ENCODE assay signal across 14 cellular contexts in genomic region chrX:107483976-107484726, GRCh38. TPM values are rescaled to one million over a fixed set of nuclear protein-coding genes. Genes with fewer than 3 reads are reported as not detected.
DNase-seq lines count a peak whose midpoint lies in the region; ATAC-seq, FAIRE-seq and TF ChIP-seq lines count a peak whose summit lies in the region.
"Had no signal": no experiment of that assay in that cellular context is flagged by ENCODE, and none has a peak within 500 bp of the region (broad histone marks: within the 10 kb centered on the region; RNA-seq: fewer than 3 reads in every experiment).

No MANE protein-coding gene starts in this region.

- no peak overlapping the region for H3K4me3 Mint-ChIP-seq in activated naive CD4-positive, alpha-beta T cell treated with anti-CD3 and anti-CD28 coated beads for 36 hours
- H3K4me3 Mint-ChIP-seq in activated CD4-positive, alpha-beta T cell treated with anti-CD3 and anti-CD28 coated beads, Interleukin-2, amount 10 ng/mL, durations not matched to agents 24 days and 14 days: no peak overlapping the region
- H3K4me3 Mint-ChIP-seq: activated CD4-positive, alpha-beta T cell treated with anti-CD3 and anti-CD28 coated beads for 36 hours had no signal

- in situ Hi-C loops in K562 (cut with MboI): no loop called here

- ATAC-seq in K562 (peak; percentile 86), GM21619 (IDR thresholded peaks at IDR 0.05; ENCODE audit: unreplicated experiment) (no peak)
- ATAC-seq: activated CD4-positive, alpha-beta T cell treated with anti-CD3 and anti-CD28 coated beads for 36 hours; Panc1 had no signal

- H3K27ac Mint-ChIP-seq in activated naive CD4-positive, alpha-beta T cell treated with anti-CD3 and anti-CD28 coated beads for 36 hours: no peak overlapping the region
- no peak overlapping the region for H3K27ac Mint-ChIP-seq in activated CD4-positive, alpha-beta T cell treated with anti-CD3 and anti-CD28 coated beads, Interleukin-2, amount 10 ng/mL, durations not matched to agents 24 days and 14 days
- H3K27ac Mint-ChIP-seq: activated CD4-positive, alpha-beta T cell treated with anti-CD3 and anti-CD28 coated beads for 36 hours had no signal

- no peaks in the 10 kb centered on the region for H3K36me3 Mint-ChIP-seq in activated naive CD4-positive, alpha-beta T cell treated with anti-CD3 and anti-CD28 coated beads for 36 hours (ENCODE audit: low read depth)
- H3K36me3 Mint-ChIP-seq in activated CD4-positive, alpha-beta T cell treated with anti-CD3 and anti-CD28 coated beads, Interleukin-2, amount 10 ng/mL, durations not matched to agents 24 days and 14 days (ENCODE audit: low read depth): no peaks in the 10 kb centered on the region

- H3K9me1 ChIP-seq in K562 (ENCODE audit: control insufficient read depth, insufficient read depth, low read length): no peaks in the 10 kb centered on the region

- POLR2A ChIA-PET in K562 (lab: Yijun Ruan, JAX): interaction anchor here (1.3 kb wide), 1 partner anchor 12 kb away, joined by 3 read pairs; no protein-coding TSS in a partner anchor

- H3K9ac ChIP-seq in K562 (ENCODE audit: insufficient read depth in 1 of 2, low read depth in 2 of 2, low read length in 2 of 2): no peak overlapping the region

- CTCF ChIA-PET in K562 (lab: Yijun Ruan, JAX; ENCODE audit: low intra/inter-chr PET ratio): no interaction called here
- CTCF ChIA-PET in activated naive CD4-positive, alpha-beta T cell treated with anti-CD3 and anti-CD28 coated beads for 36 hours (lab: Charles Lee): no interaction called here

- no peaks in the 10 kb centered on the region for H4K20me1 ChIP-seq in K562 (replicated peaks; ENCODE audit: control insufficient read depth, insufficient read depth, low read length)

- no peak overlapping the region for H3K27ac ChIP-seq in K562 (ENCODE audit: extremely low read depth, low read depth, low read length)
- H3K27ac ChIP-seq: upper lobe of left lung had no signal

- H2AFZ ChIP-seq in K562 (ENCODE audit: low read depth, low read length): no peak overlapping the region

- no peak for TF ChIP-seq POLR2A in K562 (conservative IDR thresholded peaks at IDR 0.05)

- peaks cover 0 to 8% of the 10 kb centered on the region in 2 experiments; a peak in 2 of 5 replicates for H3K27me3 ChIP-seq in K562 (ENCODE audit: control insufficient read depth in 2 of 2, insufficient read depth in 2 of 2, low read length in 2 of 2)
- H3K27me3 ChIP-seq: upper lobe of left lung had no signal

- FAIRE-seq in K562 (lab: Jason Lieb, UNC): no peak
- FAIRE-seq in RCC 7860 (lab: Jason Lieb, UNC): no peak
- FAIRE-seq: frontal cortex had no signal

- TF ChIP-seq RAD21 in K562 (CRISPR knock-in tag; conservative IDR thresholded peaks at IDR 0.05 in 1 of 2, IDR thresholded peaks at IDR 0.05 in 1 of 2): no peak

- no peak overlapping the region for H3K4me2 ChIP-seq in K562 (ENCODE audit: insufficient read depth, low read length)

- no peaks in the 10 kb centered on the region for H3K79me2 ChIP-seq in K562 (ENCODE audit: control insufficient read depth, insufficient read depth, low read length)

- TF ChIP-seq CTCF in K562 (IDR thresholded peaks at IDR 0.05 in 2 of 3, conservative IDR thresholded peaks at IDR 0.05 in 1 of 3; ENCODE audit: insufficient read depth in 2 of 3, low read depth in 1 of 3, low read length in 3 of 3): no peak

- H3K9me3 ChIP-seq in K562 (replicated peaks; ENCODE audit: control insufficient read depth, insufficient read depth, low read depth, low read length): no peaks in the 10 kb centered on the region
- H3K9me3 ChIP-seq: upper lobe of left lung had no signal

- H3K4me3 ChIP-seq in K562: no peak overlapping the region
- H3K4me3 ChIP-seq: upper lobe of left lung had no signal

- H3K4me1 Mint-ChIP-seq in activated naive CD4-positive, alpha-beta T cell treated with anti-CD3 and anti-CD28 coated beads for 36 hours (ENCODE audit: low read depth): no peaks in the 10 kb centered on the region
- no peaks in the 10 kb centered on the region for H3K4me1 Mint-ChIP-seq in activated CD4-positive, alpha-beta T cell treated with anti-CD3 and anti-CD28 coated beads, Interleukin-2, amount 10 ng/mL, durations not matched to agents 24 days and 14 days
- H3K4me1 Mint-ChIP-seq: activated CD4-positive, alpha-beta T cell treated with anti-CD3 and anti-CD28 coated beads for 36 hours had no signal

- no peaks in the 10 kb centered on the region; a peak in 1 of 5 replicates for H3K4me1 ChIP-seq in K562 (replicated peaks in 1 of 2; ENCODE audit: control insufficient read depth in 2 of 2, insufficient read depth in 2 of 2, low read length in 2 of 2)
- H3K4me1 ChIP-seq: upper lobe of left lung had no signal

- DNase-seq in Daoy (ENCODE audit: low read depth) (peak; percentile 45), NCI-H187 treated with DMSO at 0.1 percent for 48 hours (lab: John Stamatoyannopoulos, UW) (peak; percentile 2), K562 (ENCODE audit: extremely low read depth in 1 of 4, low spot score in 3 of 4) (peak; percentile 32 to 42 (median 38)), myocyte (ENCODE audit: low read depth) (peak; percentile 28), RCC 7860 (ENCODE audit: low spot score) (no peak)
- no peak for DNase-seq in activated naive CD4-positive, alpha-beta T cell treated with anti-CD3 and anti-CD28 coated beads for 36 hours
- DNase-seq in activated CD4-positive, alpha-beta T cell treated with anti-CD3 and anti-CD28 coated beads, Interleukin-2, amount 10 ng/mL, durations not matched to agents 24 days and 14 days: no peak
- DNase-seq: activated CD4-positive, alpha-beta T cell treated with anti-CD3 and anti-CD28 coated beads for 36 hours; amygdala; stimulated activated CD4-positive, alpha-beta T cell treated with anti-CD3 and anti-CD28 coated beads, Interleukin-4, amount 100 ng/mL, for 24 hours had no signal

- intact Hi-C loops in K562 (cut with micrococcal nuclease): no loop called here
- intact Hi-C loops in activated naive CD4-positive, alpha-beta T cell treated with anti-CD3 and anti-CD28 coated beads for 36 hours (cut with micrococcal nuclease): no loop called here
- intact Hi-C loops in activated CD4-positive, alpha-beta T cell treated with anti-CD3 and anti-CD28 coated beads, Interleukin-2, amount 10 ng/mL, durations not matched to agents 24 days and 14 days (cut with micrococcal nuclease): no loop called here

- H3K36me3 ChIP-seq in K562 (ENCODE audit: control insufficient read depth, insufficient read depth, low read length): no peaks in the 10 kb centered on the region
- H3K36me3 ChIP-seq: upper lobe of left lung had no signal

- H3K9me3 Mint-ChIP-seq in activated naive CD4-positive, alpha-beta T cell treated with anti-CD3 and anti-CD28 coated beads for 36 hours: no peaks in the 10 kb centered on the region
- no peaks in the 10 kb centered on the region for H3K9me3 Mint-ChIP-seq in activated CD4-positive, alpha-beta T cell treated with anti-CD3 and anti-CD28 coated beads, Interleukin-2, amount 10 ng/mL, durations not matched to agents 24 days and 14 days

- BruUV-seq in K562 (replicated peaks; lab: Mats Ljungman, UMichigan): no TSS peak

- TF ChIP-seq EP300 in K562 (IDR thresholded peaks at IDR 0.05; ENCODE audit: low read length): no peak

- WGBS in K562 (ENCODE audit: insufficient coverage, low coverage, missing lambda C conversion rate): 10% methylated on average over 4 of the region's 8 CpGs

- no peaks in the 10 kb centered on the region for H3K27me3 Mint-ChIP-seq in activated naive CD4-positive, alpha-beta T cell treated with anti-CD3 and anti-CD28 coated beads for 36 hours (ENCODE audit: low read depth)
- H3K27me3 Mint-ChIP-seq in activated CD4-positive, alpha-beta T cell treated with anti-CD3 and anti-CD28 coated beads, Interleukin-2, amount 10 ng/mL, durations not matched to agents 24 days and 14 days: peaks cover 2% of the 10 kb centered on the region

TF ChIP-seq in K562, 482 proteins besides CTCF, POLR2A, EP300 and RAD21 (continues in another document):
- TF ChIP-seq ZBTB1 (CRISPR knock-in tag; IDR thresholded peaks at IDR 0.05; ENCODE audit: borderline replicate concordance, low read depth) (no peak), ATF1 (CRISPR knock-in tag; IDR thresholded peaks at IDR 0.05) (no peak), ATF1 (tag; IDR thresholded peaks at IDR 0.05) (peak; percentile 54), TFAP4 (CRISPR knock-in tag; IDR thresholded peaks at IDR 0.05; ENCODE audit: borderline replicate concordance) (peak; percentile 92; the same call in 1 of the 2 replicates), TRIM28 (IDR thresholded peaks at IDR 0.05) (no peak)

RNA-seq across cellular contexts. Expression of gene FRMPD3, which starts 34.7 kb away (rescaled TPM):
- total RNA-seq in Daoy (2014; rRNA removed; shearing (Covaris generic)): 0.11 and 0.15 TPM in 2 replicates
- not detected in 2 replicates for total RNA-seq in K562 (2011; cell fraction: chromatin; rRNA removed; ENCODE audit: low replicate concordance)
- total RNA-seq in K562 (2011; cell fraction: nucleolus; rRNA removed): not detected in 2 replicates
- not detected in 2 replicates for total RNA-seq in K562 (2011; cell fraction: nucleoplasm; rRNA removed)
- total RNA-seq in K562 (2014; rRNA removed) (not detected in 2 replicates), K562 (2014; rRNA removed; fragmentation: Illumina TruSeq; extraction: Trizol) (not detected in 2 replicates), K562 (2015; rRNA removed; fragmentation: Illumina TruSeq; extraction: Trizol) (not detected in 2 replicates), K562 (2021) (not detected in 2 replicates), myocyte (0.05 TPM in 1 of 2 replicates, not detected in the other)
- polyA plus RNA-seq in K562 (2011; rRNA removed) (not detected in 2 replicates), K562 (2014; fragmentation: Illumina TruSeq; extraction: Trizol) (not detected in 2 replicates), K562 (2014; fragmentation: Nextera tagmentation; extraction: Ambion mirVana) (not detected), K562 (2014; rRNA removed) (not detected in 2 replicates)
- not detected in 2 replicates for polyA plus RNA-seq in K562 (2011; cell fraction: cytosol; rRNA removed)
- not detected in 2 replicates for polyA plus RNA-seq in K562 (2011; cell fraction: nucleus; rRNA removed)
- not detected in 2 replicates for polyA plus RNA-seq in K562 (2012)
- polyA minus RNA-seq in K562 (2011; rRNA and poly(A)+ RNA removed): not detected in 2 replicates
- polyA minus RNA-seq in K562 (2011; cell fraction: cytosol; rRNA and poly(A)+ RNA removed): not detected in 2 replicates
- polyA minus RNA-seq in K562 (2011; cell fraction: nucleus; rRNA and poly(A)+ RNA removed): not detected in 2 replicates
- polyA plus RNA-seq in myocyte (2012): 0.08 TPM
- not detected for total RNA-seq in activated naive CD4-positive, alpha-beta T cell treated with anti-CD3 and anti-CD28 coated beads for 36 hours
- total RNA-seq in activated CD4-positive, alpha-beta T cell treated with anti-CD3 and anti-CD28 coated beads, Interleukin-2, amount 10 ng/mL, durations not matched to agents 24 days and 14 days: not detected in 2 replicates
- total RNA-seq: activated CD4-positive, alpha-beta T cell treated with anti-CD3 and anti-CD28 coated beads for 36 hours had no signal

Comparison
In these comparisons a context has a peak if more than half of its experiments do, and no peak if none do; other contexts are left out.
1. DNase-seq: peak in Daoy (single experiment), NCI-H187 treated with DMSO at 0.1 percent for 48 hours (single experiment), K562 (4 of 4) and myocyte (single experiment); none in activated naive CD4-positive, alpha-beta T cell treated with anti-CD3 and anti-CD28 coated beads for 36 hours (single experiment), activated CD4-positive, alpha-beta T cell treated with anti-CD3 and anti-CD28 coated beads, Interleukin-2, amount 10 ng/mL, durations not matched to agents 24 days and 14 days (single experiment) and RCC 7860 (single experiment).